ENCODE assay signal across 14 cellular contexts in the genomic region with DNA sequence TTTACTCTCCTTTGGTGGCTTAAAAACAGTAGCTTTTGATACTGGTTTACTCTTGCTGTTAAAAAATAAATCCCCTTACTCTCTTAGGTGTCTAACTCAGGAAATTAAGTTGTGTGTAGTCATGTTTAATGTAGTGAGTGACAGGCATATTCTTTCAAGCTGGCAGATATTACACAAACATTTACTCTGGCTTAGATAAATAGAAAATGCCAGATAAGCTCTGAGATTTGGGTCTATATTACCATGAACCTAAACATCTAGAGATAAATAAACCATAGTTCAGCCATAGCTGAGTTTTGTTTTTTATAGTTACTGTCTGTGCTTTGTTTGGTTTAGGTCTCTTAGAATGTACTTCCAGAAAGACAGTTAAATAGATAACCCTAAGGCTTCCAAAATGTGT. TPM values are rescaled to one million over a fixed set of nuclear protein-coding genes. Genes with fewer than 3 reads are reported as not detected.
DNase-seq lines count a peak whose midpoint lies in the region; ATAC-seq and TF ChIP-seq lines count a peak whose summit lies in the region.
"Had no signal": no experiment of that assay in that cellular context is flagged by ENCODE, and none has a peak within 500 bp of the region (broad histone marks: within the 10 kb centered on the region; RNA-seq: fewer than 3 reads in every experiment).

No MANE protein-coding gene starts in this region.

- H3K27ac Mint-ChIP-seq in endodermal cell, result no peak overlapping the region
- no peak overlapping the region for H3K27ac Mint-ChIP-seq in natural killer cell treated with Interleukin-12 subunit alpha and Interleukin-12 subunit beta and Interleukin-15 and Interleukin-18, amount 100 ng/mL, for 72 hours
- H3K27ac Mint-ChIP-seq in naive thymus-derived CD8-positive, alpha-beta T cell, result no peak overlapping the region
- H3K27ac Mint-ChIP-seq: activated CD4-positive, alpha-beta memory T cell treated with anti-CD3 and anti-CD28 coated beads, Interleukin-2, amount 10 ng/mL, durations not matched to agents 7 days and 5 days had no signal

- H3K9me3 Mint-ChIP-seq in endodermal cell, result peaks cover 2% of the 10 kb centered on the region
- no peaks in the 10 kb centered on the region for H3K9me3 Mint-ChIP-seq in natural killer cell treated with Interleukin-12 subunit alpha and Interleukin-12 subunit beta and Interleukin-15 and Interleukin-18, amount 100 ng/mL, for 72 hours
- peaks cover 0 to 1% (median 0%) of the 10 kb centered on the region in 9 donors for H3K9me3 Mint-ChIP-seq in naive thymus-derived CD8-positive, alpha-beta T cell
- H3K9me3 Mint-ChIP-seq: activated CD4-positive, alpha-beta memory T cell treated with anti-CD3 and anti-CD28 coated beads, Interleukin-2, amount 10 ng/mL, durations not matched to agents 7 days and 5 days had no signal

- CTCF ChIA-PET in PC-3 (lab: Charles Lee), result no interaction called here

- H3K27me3 ChIP-seq in PC-3 (ENCODE audit: low read length), result no peaks in the 10 kb centered on the region
- H3K27me3 ChIP-seq in endodermal cell (ENCODE audit: control insufficient read depth, insufficient read depth, low read length, poor library complexity, severe bottlenecking), result no peaks in the 10 kb centered on the region
- H3K27me3 ChIP-seq in tibial artery, result no peaks in the 10 kb centered on the region

- H4K20me1 ChIP-seq in PC-3 (ENCODE audit: low read length), result no peaks in the 10 kb centered on the region

- peaks cover 17% of the 10 kb centered on the region for H3K36me3 Mint-ChIP-seq in endodermal cell (ENCODE audit: low read depth)
- peaks cover 4% of the 10 kb centered on the region for H3K36me3 Mint-ChIP-seq in natural killer cell treated with Interleukin-12 subunit alpha and Interleukin-12 subunit beta and Interleukin-15 and Interleukin-18, amount 100 ng/mL, for 72 hours
- H3K36me3 Mint-ChIP-seq in naive thymus-derived CD8-positive, alpha-beta T cell, result peaks cover 0 to 3% (median 0%) of the 10 kb centered on the region in 3 donors
- H3K36me3 Mint-ChIP-seq: naive B cell had no signal

- H3F3A ChIP-seq in PC-3 (ENCODE audit: low read length, unreplicated experiment), result no peaks in the 10 kb centered on the region

- H2AFZ ChIP-seq in PC-3 (ENCODE audit: low read length), result no peak overlapping the region

- no TSS peak for BruUV-seq in PC-3 (replicated peaks; lab: Mats Ljungman, UMichigan)

- ATAC-seq in PC-3 (no peak; the same call in 1 of the 2 replicates), GM18511 (IDR thresholded peaks at IDR 0.05; ENCODE audit: unreplicated experiment) (no peak)
- ATAC-seq in natural killer cell treated with Interleukin-12 subunit alpha and Interleukin-12 subunit beta and Interleukin-15 and Interleukin-18, amount 100 ng/mL, for 72 hours, result no peak
- ATAC-seq in naive thymus-derived CD8-positive, alpha-beta T cell, result no peak
- ATAC-seq: HepG2 had no signal

- no peaks in the 10 kb centered on the region for H3K36me3 ChIP-seq in PC-3 (ENCODE audit: low read depth, low read length)
- peaks cover 26% of the 10 kb centered on the region for H3K36me3 ChIP-seq in endodermal cell (ENCODE audit: control insufficient read depth, insufficient read depth, low read length)
- H3K36me3 ChIP-seq in mesodermal cell (ENCODE audit: control insufficient read depth, insufficient read depth, low read length), result no peaks in the 10 kb centered on the region
- H3K36me3 ChIP-seq in tibial artery, result no peaks in the 10 kb centered on the region

- peak overlapping the region; percentile 90 for H3K4me3 Mint-ChIP-seq in endodermal cell
- H3K4me3 Mint-ChIP-seq in natural killer cell treated with Interleukin-12 subunit alpha and Interleukin-12 subunit beta and Interleukin-15 and Interleukin-18, amount 100 ng/mL, for 72 hours, result no peak overlapping the region
- H3K4me3 Mint-ChIP-seq in naive thymus-derived CD8-positive, alpha-beta T cell, result no peak overlapping the region
- H3K4me3 Mint-ChIP-seq: activated CD4-positive, alpha-beta memory T cell treated with anti-CD3 and anti-CD28 coated beads, Interleukin-2, amount 10 ng/mL, durations not matched to agents 7 days and 5 days had no signal

- POLR2A ChIA-PET in PC-3 (lab: Charles Lee; ENCODE audit: unreplicated experiment), result no interaction called here
- POLR2A ChIA-PET in naive thymus-derived CD8-positive, alpha-beta T cell (lab: Charles Lee), result no interaction called here

- H3K27ac ChIP-seq in PC-3 (ENCODE audit: low read length) (no peak overlapping the region), endodermal cell (ENCODE audit: low read depth, low read length) (no peak overlapping the region), mesodermal cell (ENCODE audit: low read depth, low read length, severe bottlenecking) (peak overlapping the region; percentile 11), tibial artery (peak overlapping the region; percentile 77 to 92)

- no peaks in the 10 kb centered on the region for H3K79me2 ChIP-seq in PC-3 (ENCODE audit: low read length)

- peak overlapping the region; percentile 93; the same call in 1 of the 2 replicates for H3K4me2 ChIP-seq in PC-3 (ENCODE audit: low read length)

- peaks cover 22% of the 10 kb centered on the region for H3K27me3 Mint-ChIP-seq in endodermal cell (ENCODE audit: insufficient read depth)
- H3K27me3 Mint-ChIP-seq in natural killer cell treated with Interleukin-12 subunit alpha and Interleukin-12 subunit beta and Interleukin-15 and Interleukin-18, amount 100 ng/mL, for 72 hours, result peaks cover 34 to 51% of the 10 kb centered on the region in 2 donors
- peaks cover 27 to 80% (median 61%) of the 10 kb centered on the region in 5 donors for H3K27me3 Mint-ChIP-seq in naive thymus-derived CD8-positive, alpha-beta T cell

- peaks cover 58% of the 10 kb centered on the region for H3K4me1 Mint-ChIP-seq in endodermal cell
- peaks cover 0 to 10% of the 10 kb centered on the region in 2 donors for H3K4me1 Mint-ChIP-seq in natural killer cell treated with Interleukin-12 subunit alpha and Interleukin-12 subunit beta and Interleukin-15 and Interleukin-18, amount 100 ng/mL, for 72 hours (ENCODE audit: low read depth in 2 of 2)
- peaks cover 0 to 9% (median 5%) of the 10 kb centered on the region in 4 donors for H3K4me1 Mint-ChIP-seq in naive thymus-derived CD8-positive, alpha-beta T cell

- H3K9me3 ChIP-seq in PC-3 (ENCODE audit: low read length), result no peaks in the 10 kb centered on the region
- no peaks in the 10 kb centered on the region for H3K9me3 ChIP-seq in endodermal cell (ENCODE audit: control insufficient read depth, low read length)
- H3K9me3 ChIP-seq in mesodermal cell (ENCODE audit: control insufficient read depth, low read length), result no peaks in the 10 kb centered on the region
- no peaks in the 10 kb centered on the region for H3K9me3 ChIP-seq in tibial artery

- H3K9ac ChIP-seq in PC-3 (ENCODE audit: low read length) (no peak overlapping the region), endodermal cell (ENCODE audit: extremely low read depth, low read length, poor library complexity, severe bottlenecking) (peak overlapping the region; percentile 43)

- H3K4me3 ChIP-seq in PC-3 (ENCODE audit: low read length), result no peak overlapping the region
- peak overlapping the region; percentile 91 for H3K4me3 ChIP-seq in endodermal cell (ENCODE audit: low read length)
- peak overlapping the region; percentile 69 for H3K4me3 ChIP-seq in mesodermal cell (ENCODE audit: extremely low read depth, insufficient read depth, low read length, poor library complexity, severe bottlenecking)
- peak overlapping the region; percentile 55 to 87 for H3K4me3 ChIP-seq in tibial artery

- H3K4me1 ChIP-seq in PC-3 (ENCODE audit: insufficient read depth, low read length), result peaks cover 9% of the 10 kb centered on the region; the same call in 1 of the 2 replicates
- H3K4me1 ChIP-seq in endodermal cell (ENCODE audit: control insufficient read depth, insufficient read depth, low read length), result peaks cover 6% of the 10 kb centered on the region
- H3K4me1 ChIP-seq in mesodermal cell (ENCODE audit: control insufficient read depth, insufficient read depth, low read length, poor library complexity, severe bottlenecking), result peaks cover 10% of the 10 kb centered on the region
- H3K4me1 ChIP-seq in tibial artery, result peaks cover 0 to 59% (median 20%) of the 10 kb centered on the region in 4 donors

- TF ChIP-seq CTCF in PC-3 (conservative IDR thresholded peaks at IDR 0.05; ENCODE audit: low read depth, low read length) (no peak), endodermal cell (conservative IDR thresholded peaks at IDR 0.05) (no peak), tibial artery (IDR thresholded peaks at IDR 0.05) (no peak)

- no peaks in the 10 kb centered on the region for H3K9me2 ChIP-seq in PC-3 (replicated peaks; ENCODE audit: low read length)

- DNase-seq in PC-3 (peak; percentile 6), endodermal cell (no peak), tibial artery (no peak)
- no peak for DNase-seq in natural killer cell treated with Interleukin-12 subunit alpha and Interleukin-12 subunit beta and Interleukin-15 and Interleukin-18, amount 100 ng/mL, for 72 hours (ENCODE audit: low spot score)
- no peak for DNase-seq in naive thymus-derived CD8-positive, alpha-beta T cell
- DNase-seq: activated CD4-positive, alpha-beta memory T cell treated with anti-CD3 and anti-CD28 coated beads, Interleukin-2, amount 10 ng/mL, durations not matched to agents 7 days and 5 days; activated gamma-delta T cell treated with Interleukin-2 at 50 U/mL for 16 hours; GOT3; naive B cell; NCI-H2029; T-helper 2 cell had no signal

- intact Hi-C loops in PC-3 (cut with micrococcal nuclease), result loop anchor here (5.0 to 10.0 kb wide), 6 partner anchors 153 to 522 kb away; no protein-coding TSS in a partner anchor
- intact Hi-C loops in tibial artery (cut with DNase I; ENCODE audit: low total_unique reads), result loop anchor here (5.0 kb wide), 1 partner anchor 153 kb away; no protein-coding TSS in a partner anchor

RNA-seq across cellular contexts. Expression of a gene that starts 2.4 kb away (rescaled TPM):
- 0.52 and 0.91 TPM in 2 replicates for total RNA-seq in PC-3 (2014; rRNA removed)
- total RNA-seq in endodermal cell, result 10 to 100 TPM; 23.6 to 48.7 TPM
- 58.9 TPM for polyA plus RNA-seq in endodermal cell (2013, experiment 1 of 2)
- polyA plus RNA-seq in endodermal cell (2013, experiment 2 of 2), result 45.9 TPM
- 38.2 TPM for polyA plus RNA-seq in mesodermal cell (2013, experiment 1 of 2)
- 36.8 TPM for polyA plus RNA-seq in mesodermal cell (2013, experiment 2 of 2)
- total RNA-seq in natural killer cell treated with Interleukin-12 subunit alpha and Interleukin-12 subunit beta and Interleukin-15 and Interleukin-18, amount 100 ng/mL, for 72 hours, result not detected
- not detected for total RNA-seq in naive thymus-derived CD8-positive, alpha-beta T cell
- polyA plus RNA-seq in naive thymus-derived CD8-positive, alpha-beta T cell, result not detected
- total RNA-seq: activated CD4-positive, alpha-beta memory T cell treated with anti-CD3 and anti-CD28 coated beads, Interleukin-2, amount 10 ng/mL, durations not matched to agents 7 days and 5 days; HepG2 had no signal
- polyA plus RNA-seq: HepG2 had no signal

Comparison
In these comparisons a context has a peak if more than half of its experiments do, and no peak if none do; other contexts are left out.
1. H3K27ac ChIP-seq: peak in mesodermal cell (single experiment) and tibial artery (2 of 2); none in PC-3 (single experiment) and endodermal cell (single experiment).
2. RNA of a gene that starts 2.4 kb away (total RNA-seq): 23.6 to 48.7 TPM in endodermal cell; 0.52 to 0.91 TPM in PC-3, not detected in natural killer cell treated with Interleukin-12 subunit alpha and Interleukin-12 subunit beta and Interleukin-15 and Interleukin-18, amount 100 ng/mL, for 72 hours and not detected in naive thymus-derived CD8-positive, alpha-beta T cell; every median in the first group is over 10 times any median in the second.